Comparison of ENCODE assay signal across 8 cellular contexts in genomic region chr13:25372275-25373081, GRCh38. TPM values are rescaled to one million over a fixed set of nuclear protein-coding genes. Genes with fewer than 3 reads are reported as not detected.
DNase-seq lines count a peak whose midpoint lies in the region; ATAC-seq and TF ChIP-seq lines count a peak whose summit lies in the region.

No MANE protein-coding gene starts in this region.

- no peak for ATAC-seq in activated CD8-positive, alpha-beta T cell treated with anti-CD3 and anti-CD28 coated beads for 36 hours
- ATAC-seq in HG03460 (IDR thresholded peaks at IDR 0.05; ENCODE audit: unreplicated experiment) (no peak), HG02970 (IDR thresholded peaks at IDR 0.05; ENCODE audit: low FRiP score, unreplicated experiment) (no peak), GM19351 (IDR thresholded peaks at IDR 0.05; ENCODE audit: unreplicated experiment) (no peak)

- peak; percentile 8 to 54 for DNase-seq in NCI-H524 (lab: John Stamatoyannopoulos, UW)
- no peak for DNase-seq in NCI-H524 treated with DMSO at 0.1 percent for 48 hours (lab: John Stamatoyannopoulos, UW)
- peak; percentile 7 for DNase-seq in activated CD8-positive, alpha-beta T cell treated with anti-CD3 and anti-CD28 coated beads for 36 hours
- DNase-seq in iPS DF 6.9 (ENCODE audit: low read depth, low spot score): no peak
- no peak for DNase-seq in spleen

- H3K27me3 Mint-ChIP-seq in activated CD8-positive, alpha-beta T cell treated with anti-CD3 and anti-CD28 coated beads for 36 hours: peaks cover 54% of the 10 kb centered on the region

- peak overlapping the region; percentile 51; the same call in 1 of the 2 replicates for H3K4me3 ChIP-seq in iPS DF 6.9 (ENCODE audit: low read length)
- peak overlapping the region in 7 of 8 donors; percentile 15 to 61 (median 28) for H3K4me3 ChIP-seq in spleen

- H3K4me1 Mint-ChIP-seq in activated CD8-positive, alpha-beta T cell treated with anti-CD3 and anti-CD28 coated beads for 36 hours (ENCODE audit: low read depth): peaks cover 5% of the 10 kb centered on the region

- no peak for TF ChIP-seq CTCF in activated CD8-positive, alpha-beta T cell treated with anti-CD3 and anti-CD28 coated beads for 36 hours (IDR thresholded peaks at IDR 0.05)
- TF ChIP-seq CTCF in spleen (IDR thresholded peaks at IDR 0.05 in 8 of 11, conservative IDR thresholded peaks at IDR 0.05 in 3 of 11): no peak

- peak overlapping the region; percentile 18 for H3K4me3 Mint-ChIP-seq in activated CD8-positive, alpha-beta T cell treated with anti-CD3 and anti-CD28 coated beads for 36 hours

- no peaks in the 10 kb centered on the region for H3K9me3 ChIP-seq in iPS DF 6.9 (ENCODE audit: control insufficient read depth, insufficient read depth, low read length)
- H3K9me3 ChIP-seq in spleen: no peaks in the 10 kb centered on the region

- TF ChIP-seq POLR2A in spleen (IDR thresholded peaks at IDR 0.05): no peak

- POLR2A ChIA-PET in activated CD8-positive, alpha-beta T cell treated with anti-CD3 and anti-CD28 coated beads for 36 hours (lab: Charles Lee): no interaction called here

- H3K27ac ChIP-seq in iPS DF 6.9 (ENCODE audit: low read length): no peak overlapping the region
- no peak overlapping the region for H3K27ac ChIP-seq in spleen

- H3K9me3 Mint-ChIP-seq in activated CD8-positive, alpha-beta T cell treated with anti-CD3 and anti-CD28 coated beads for 36 hours: no peaks in the 10 kb centered on the region

- CTCF ChIA-PET in activated CD8-positive, alpha-beta T cell treated with anti-CD3 and anti-CD28 coated beads for 36 hours (lab: Charles Lee): interaction anchor here (2.2 kb wide), 1 partner anchor 368 kb away, joined by 4 read pairs; no protein-coding TSS in a partner anchor

- intact Hi-C loops in activated CD8-positive, alpha-beta T cell treated with anti-CD3 and anti-CD28 coated beads for 36 hours (cut with micrococcal nuclease): no loop called here
- intact Hi-C loops in spleen (cut with DNase I; ENCODE audit: low total_unique reads): loop anchor here (10.0 kb wide), 2 partner anchors 138 to 368 kb away; no protein-coding TSS in a partner anchor

- no peaks in the 10 kb centered on the region for H3K36me3 Mint-ChIP-seq in activated CD8-positive, alpha-beta T cell treated with anti-CD3 and anti-CD28 coated beads for 36 hours (ENCODE audit: low read depth)

- H3K36me3 ChIP-seq in iPS DF 6.9 (ENCODE audit: control insufficient read depth, insufficient read depth, low read length) (no peaks in the 10 kb centered on the region), spleen (no peaks in the 10 kb centered on the region)

- no CpG with 5 or more reads among the region's 84 CpGs for WGBS in iPS DF 6.9 (ENCODE audit: insufficient coverage, insufficient read length)
- 13 to 35% (median 14%) methylated on average over 27 to 84 of the region's 84 CpGs for WGBS in spleen, 5 donors

- H3K27me3 ChIP-seq in iPS DF 6.9 (ENCODE audit: control insufficient read depth, insufficient read depth, low read length) (peaks cover 12% of the 10 kb centered on the region; the same call in 1 of the 2 replicates), spleen (replicated peaks in 1 of 7) (peaks cover 5 to 80% (median 55%) of the 10 kb centered on the region in 7 donors)

- H3K27ac Mint-ChIP-seq in activated CD8-positive, alpha-beta T cell treated with anti-CD3 and anti-CD28 coated beads for 36 hours: no peak overlapping the region

- H3K4me1 ChIP-seq in iPS DF 6.9 (ENCODE audit: control insufficient read depth, insufficient read depth, low read length) (no peaks in the 10 kb centered on the region), spleen (peaks cover 4 to 17% (median 9%) of the 10 kb centered on the region in 6 donors)

RNA-seq across cellular contexts. Expression of gene ATP8A2, which starts 0.7 kb away (rescaled TPM):
- under 1 TPM; 0.92 to 0.94 TPM for total RNA-seq in activated CD8-positive, alpha-beta T cell treated with anti-CD3 and anti-CD28 coated beads for 36 hours
- total RNA-seq in spleen: under 1 TPM; 0.09 to 0.46 (median 0.30) TPM
- under 1 TPM; 0.13 to 0.21 (median 0.16) TPM for polyA plus RNA-seq in spleen

Comparison
In these comparisons a context has a peak if more than half of its experiments do, and no peak if none do; other contexts are left out.
1. DNase-seq: peak in NCI-H524 (2 of 2) and activated CD8-positive, alpha-beta T cell treated with anti-CD3 and anti-CD28 coated beads for 36 hours (single experiment); none in NCI-H524 treated with DMSO at 0.1 percent for 48 hours (single experiment), iPS DF 6.9 (single experiment) and spleen (single experiment).